In genomic region chr7:86963599-86964230, GRCh38 we compare ENCODE assay signal across 9 cellular contexts.
DNase-seq lines count a peak whose midpoint lies in the region; ATAC-seq and TF ChIP-seq lines count a peak whose summit lies in the region.
"Had no signal": no experiment of that assay in that cellular context is flagged by ENCODE, and none has a peak within 500 bp of the region (broad histone marks: within the 10 kb centered on the region; RNA-seq: fewer than 3 reads in every experiment).

No MANE protein-coding gene starts in this region.

- peak; percentile 74 for ATAC-seq in GM19467 (IDR thresholded peaks at IDR 0.05; ENCODE audit: unreplicated experiment)
- ATAC-seq in HG03139 (IDR thresholded peaks at IDR 0.05; ENCODE audit: unreplicated experiment) = peak; percentile 60
- ATAC-seq in left lobe of liver = no peak

- H3K4me1 Mint-ChIP-seq in CD4-positive, alpha-beta memory T cell = no peaks in the 10 kb centered on the region

- no peaks in the 10 kb centered on the region for H3K9me3 ChIP-seq in CD4-positive, alpha-beta memory T cell (ENCODE audit: control insufficient read depth in 1 of 2, low read length in 2 of 2)

- H3K4me3 ChIP-seq in GM12864 (ENCODE audit: low read depth, low read length) = no peak overlapping the region
- no peak overlapping the region for H3K4me3 ChIP-seq in CD4-positive, alpha-beta memory T cell (ENCODE audit: low read length in 2 of 2)

- no peak for TF ChIP-seq CTCF in GM12864 (IDR thresholded peaks at IDR 0.05; ENCODE audit: low read depth, low read length, missing control alignments)

- DNase-seq in GM12864 (ENCODE audit: low read depth) (peak; percentile 49), caudate nucleus (lab: John Stamatoyannopoulos, UW) (no peak), left lobe of liver (ENCODE audit: low spot score) (no peak), NCI-H1436 (lab: John Stamatoyannopoulos, UW) (no peak), T-helper 1 cell (no peak)
- DNase-seq in CD4-positive, alpha-beta memory T cell = no peak
- DNase-seq: activated CD8-positive, alpha-beta memory T cell treated with anti-CD3 and anti-CD28 coated beads for 24 hours had no signal

- peak overlapping the region in 1 of 7 donors; percentile 38 for H3K27ac Mint-ChIP-seq in CD4-positive, alpha-beta memory T cell

- CTCF ChIA-PET in CD4-positive, alpha-beta memory T cell (lab: Charles Lee; ENCODE audit: partially characterized antibody) = no interaction called here

- no peaks in the 10 kb centered on the region for H3K36me3 ChIP-seq in CD4-positive, alpha-beta memory T cell (ENCODE audit: insufficient read depth, low read length)

- no peak overlapping the region for H3K4me3 Mint-ChIP-seq in CD4-positive, alpha-beta memory T cell

- no peaks in the 10 kb centered on the region for H3K9me3 Mint-ChIP-seq in CD4-positive, alpha-beta memory T cell

- no peaks in the 10 kb centered on the region for H3K4me1 ChIP-seq in CD4-positive, alpha-beta memory T cell (ENCODE audit: insufficient read depth, low read length)

- no peaks in the 10 kb centered on the region for H3K27me3 ChIP-seq in CD4-positive, alpha-beta memory T cell (ENCODE audit: insufficient read depth, low read length)

- peak overlapping the region; percentile 46 for H3K27ac ChIP-seq in caudate nucleus (ENCODE audit: low read depth, low read length)
- no peak overlapping the region for H3K27ac ChIP-seq in CD4-positive, alpha-beta memory T cell (ENCODE audit: low read depth, low read length)

- H3K27me3 Mint-ChIP-seq in CD4-positive, alpha-beta memory T cell = peaks cover 0 to 2% of the 10 kb centered on the region in 2 donors

- intact Hi-C loops in CD4-positive, alpha-beta memory T cell (cut with micrococcal nuclease) = no loop called here

- peaks cover 0 to 6% of the 10 kb centered on the region in 2 donors for H3K36me3 Mint-ChIP-seq in CD4-positive, alpha-beta memory T cell

- POLR2A ChIA-PET in CD4-positive, alpha-beta memory T cell (lab: Charles Lee; ENCODE audit: partially characterized antibody) = no interaction called here
